ENCODE assay signal across 2 cellular contexts in genomic region chr16:8628981-8629725, GRCh38.
TF ChIP-seq lines count a peak whose summit lies in the region.

No MANE protein-coding gene starts in this region.

TF ChIP-seq in HEK293, 187 proteins besides CTCF, POLR2A, EP300 and RAD21:
- TF ChIP-seq ZNF830 (tag by site-specific recombination; IDR thresholded peaks at IDR 0.05; ENCODE audit: low read depth) (no peak), ZBTB26 (tag by site-specific recombination; optimal IDR thresholded peaks at IDR 0.05) (no peak), TRIM28 (IDR thresholded peaks at IDR 0.05; ENCODE audit: borderline replicate concordance, low read length) (no peak), ZNF48 (tag by site-specific recombination; IDR thresholded peaks at IDR 0.05) (no peak), ZNF16 (tag by site-specific recombination; IDR thresholded peaks at IDR 0.05; ENCODE audit: low read depth) (peak; percentile 87; the same call in 1 of the 2 replicates)

TF ChIP-seq in H1, 55 proteins besides CTCF, POLR2A, EP300 and RAD21:
- TF ChIP-seq BACH1 (IDR thresholded peaks at IDR 0.05; ENCODE audit: low read length), result no peak
- no peak for TF ChIP-seq ASH2L (IDR thresholded peaks at IDR 0.05; ENCODE audit: low read length)
- TF ChIP-seq RFX5 (IDR thresholded peaks at IDR 0.05; ENCODE audit: borderline replicate concordance, low read depth, low read length), result no peak
